13 cellular contexts compared by ENCODE assay signal in the genomic region with DNA sequence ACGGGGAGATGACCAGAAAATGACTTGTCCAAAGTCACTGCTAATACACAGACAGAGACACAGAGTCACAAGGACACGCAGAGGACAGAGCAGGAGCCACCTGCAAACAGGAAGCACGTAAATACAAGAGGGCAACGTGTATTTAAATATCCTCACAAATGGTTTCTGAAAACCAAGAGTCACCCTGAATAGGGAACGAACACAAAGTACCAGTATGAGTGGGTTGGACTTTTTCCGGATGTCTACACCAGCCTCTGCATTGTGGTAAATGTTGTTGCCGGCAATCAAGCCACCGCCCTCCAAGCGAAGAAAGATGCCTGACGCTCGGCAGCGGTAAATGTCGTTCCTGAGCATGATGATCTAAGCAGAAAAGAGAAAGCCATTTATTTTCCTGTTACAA. TPM values are rescaled to one million over a fixed set of nuclear protein-coding genes. Genes with fewer than 3 reads are reported as not detected.
DNase-seq lines count a peak whose midpoint lies in the region; ATAC-seq, FAIRE-seq and TF ChIP-seq lines count a peak whose summit lies in the region.
"Had no signal": no experiment of that assay in that cellular context is flagged by ENCODE, and none has a peak within 500 bp of the region (broad histone marks: within the 10 kb centered on the region; RNA-seq: fewer than 3 reads in every experiment).

No MANE protein-coding gene starts in this region.

- H3K36me3 Mint-ChIP-seq in IgD-negative memory B cell, result peaks cover 19% of the 10 kb centered on the region

- H3K27ac Mint-ChIP-seq in IgD-negative memory B cell, result peak overlapping the region; percentile 92 to 99 (median 96)

- H3K27me3 Mint-ChIP-seq in IgD-negative memory B cell, result no peaks in the 10 kb centered on the region
- H3K27me3 Mint-ChIP-seq: naive thymus-derived CD8-positive, alpha-beta T cell had no signal

- H3K27ac ChIP-seq in effector memory CD4-positive, alpha-beta T cell (ENCODE audit: insufficient read depth, low read length, poor library complexity, severe bottlenecking), result peak overlapping the region; percentile 60
- H3K27ac ChIP-seq: HL-60, RWPE1 had no signal

- peak overlapping the region; percentile 84 to 98 (median 90) for H3K4me3 Mint-ChIP-seq in IgD-negative memory B cell

- H3K27me3 ChIP-seq in effector memory CD4-positive, alpha-beta T cell (replicated peaks; ENCODE audit: control insufficient read depth, insufficient read depth, low read length, poor library complexity, severe bottlenecking), result no peaks in the 10 kb centered on the region
- H3K27me3 ChIP-seq: upper lobe of left lung had no signal

- H3K9me3 Mint-ChIP-seq in IgD-negative memory B cell, result no peaks in the 10 kb centered on the region
- H3K9me3 Mint-ChIP-seq: naive thymus-derived CD8-positive, alpha-beta T cell had no signal

- H3K4me1 Mint-ChIP-seq in IgD-negative memory B cell, result peaks cover 27 to 30% (median 28%) of the 10 kb centered on the region in 3 donors

- H3K36me3 ChIP-seq in effector memory CD4-positive, alpha-beta T cell (ENCODE audit: control insufficient read depth, insufficient read depth, low read length), result no peaks in the 10 kb centered on the region

- peak; percentile 87 for DNase-seq in GM12864 (ENCODE audit: low read depth)
- DNase-seq in effector memory CD4-positive, alpha-beta T cell, result peak; percentile 39 to 57 (median 53)
- DNase-seq in NCI-H526 (lab: John Stamatoyannopoulos, UW), result no peak
- no peak for DNase-seq in effector CD8-positive, alpha-beta T cell (lab: John Stamatoyannopoulos, UW)
- no peak for DNase-seq in D721Med (ENCODE audit: insufficient read length, low spot score)
- DNase-seq in Right ventricle myocardium inferior (ENCODE audit: missing footprints), result no peak
- DNase-seq: NCI-H2029, upper lobe of left lung had no signal

- intact Hi-C loops in Right ventricle myocardium inferior (cut with DNase I), result no loop called here

- H3K4me1 ChIP-seq in effector memory CD4-positive, alpha-beta T cell (ENCODE audit: control insufficient read depth, insufficient read depth, low read length, poor library complexity, severe bottlenecking), result peaks cover 14% of the 10 kb centered on the region
- H3K4me1 ChIP-seq: upper lobe of left lung had no signal

- H3K9me3 ChIP-seq in effector memory CD4-positive, alpha-beta T cell (ENCODE audit: control insufficient read depth, low read length), result no peaks in the 10 kb centered on the region
- H3K9me3 ChIP-seq: upper lobe of left lung had no signal

- ATAC-seq in GM21390 (IDR thresholded peaks at IDR 0.05; ENCODE audit: unreplicated experiment) (peak; percentile 49), Right ventricle myocardium inferior (no peak)

- no peak for FAIRE-seq in D721Med (lab: Jason Lieb, UNC)

- TF ChIP-seq CTCF in GM12864 (IDR thresholded peaks at IDR 0.05; ENCODE audit: low read depth, low read length, missing control alignments) (no peak), D721Med (IDR thresholded peaks at IDR 0.05; ENCODE audit: insufficient read depth, missing control alignments) (no peak)

- peak overlapping the region; percentile 52 for H3K4me3 ChIP-seq in GM12864 (ENCODE audit: low read depth, low read length)
- no peak overlapping the region for H3K4me3 ChIP-seq in effector memory CD4-positive, alpha-beta T cell (ENCODE audit: insufficient read depth, low read depth, low read length, poor library complexity, severe bottlenecking)
- H3K4me3 ChIP-seq: upper lobe of left lung had no signal

RNA-seq across cellular contexts. Expression of a gene that starts 44.5 kb away (rescaled TPM):
- polyA plus RNA-seq in IgD-negative memory B cell, result 15.1 TPM
- total RNA-seq in Right ventricle myocardium inferior, result 8.4 TPM

RNA-seq across cellular contexts. Expression of a gene that starts 46.0 kb away (rescaled TPM):
- 13.7 TPM for polyA plus RNA-seq in IgD-negative memory B cell
- 10.5 TPM for total RNA-seq in Right ventricle myocardium inferior

Comparison
In these comparisons a context has a peak if more than half of its experiments do, and no peak if none do; other contexts are left out.
1. DNase-seq: peak in GM12864 (single experiment) and effector memory CD4-positive, alpha-beta T cell (3 of 3); none in NCI-H526 (0 of 2), effector CD8-positive, alpha-beta T cell (single experiment), D721Med (single experiment) and Right ventricle myocardium inferior (single experiment).